ENCODE assay signal across 8 cellular contexts in genomic region chr10:122373713-122374112, GRCh38. TPM values are rescaled to one million over a fixed set of nuclear protein-coding genes. Genes with fewer than 3 reads are reported as not detected.
DNase-seq lines count a peak whose midpoint lies in the region; ATAC-seq and TF ChIP-seq lines count a peak whose summit lies in the region.

No MANE protein-coding gene starts in this region.

- DNase-seq in activated T-cell treated with anti-CD3 and anti-CD28 coated beads, Interleukin-2, amount 50 U/mL, for 72 hours, result no peak
- no peak for DNase-seq in activated T-cell treated with anti-CD3 and anti-CD28 coated beads, Interleukin-2, amount 50 U/mL, for 48 hours
- peak in 4 of 7 donors; percentile 23 to 57 (median 29) for DNase-seq in adrenal gland
- DNase-seq in spleen, result no peak
- no peak for DNase-seq in inferior parietal cortex (ENCODE audit: extremely low spot score)
- DNase-seq in NCI-H2196 (lab: John Stamatoyannopoulos, UW; ENCODE audit: unreplicated experiment), result no peak
- DNase-seq in NOMO-1 treated with dmso at 0.1 percent for 144 hours (lab: John Stamatoyannopoulos, UW; ENCODE audit: unreplicated experiment), result no peak

- TF ChIP-seq CTCF in adrenal gland (IDR thresholded peaks at IDR 0.05) (no peak), spleen (IDR thresholded peaks at IDR 0.05 in 8 of 11, conservative IDR thresholded peaks at IDR 0.05 in 3 of 11) (no peak)

- H3K27me3 ChIP-seq in adrenal gland, result no peaks in the 10 kb centered on the region
- H3K27me3 ChIP-seq in iPS-18a (ENCODE audit: control insufficient read depth, insufficient read depth, low read length), result peaks cover 14% of the 10 kb centered on the region
- H3K27me3 ChIP-seq in spleen (replicated peaks in 1 of 7), result peaks cover 0 to 28% (median 0%) of the 10 kb centered on the region in 7 donors

- H3K9me3 ChIP-seq in adrenal gland (replicated peaks in 1 of 3) (no peaks in the 10 kb centered on the region), iPS-18a (ENCODE audit: control insufficient read depth, low read depth, low read length) (no peaks in the 10 kb centered on the region), spleen (no peaks in the 10 kb centered on the region)

- peaks cover 42% of the 10 kb centered on the region for H3K4me1 Mint-ChIP-seq in activated T-cell treated with anti-CD3 and anti-CD28 coated beads, Interleukin-2, amount 50 U/mL, for 72 hours (ENCODE audit: low read depth)

- 4 to 10% (median 7%) methylated on average over 12 of the region's 12 CpGs for whole genome bisulfite sequencing in adrenal gland, 4 donors
- 9 to 23% (median 17%) methylated on average over 12 of the region's 12 CpGs for WGBS in spleen, 5 donors

- no peak for ATAC-seq in activated T-cell treated with anti-CD3 and anti-CD28 coated beads, Interleukin-2, amount 50 U/mL, for 72 hours (replicated peaks in 1 of 2)

- no peak overlapping the region for H3K9ac ChIP-seq in iPS-18a (ENCODE audit: low read length)

- peak overlapping the region in 1 of 4 donors; percentile 98 for H3K4me3 ChIP-seq in adrenal gland
- H3K4me3 ChIP-seq in iPS-18a (ENCODE audit: low read length), result peak overlapping the region; percentile 61
- H3K4me3 ChIP-seq in spleen, result peak overlapping the region; percentile 14 to 98 (median 82)

- TF ChIP-seq POLR2A in adrenal gland (IDR thresholded peaks at IDR 0.05) (peak in 1 of 2 donors; percentile 2), spleen (IDR thresholded peaks at IDR 0.05) (no peak)

- H3K27ac Mint-ChIP-seq in activated T-cell treated with anti-CD3 and anti-CD28 coated beads, Interleukin-2, amount 50 U/mL, for 72 hours, result peak overlapping the region; percentile 65

- peaks cover 40% of the 10 kb centered on the region for H3K27me3 Mint-ChIP-seq in activated T-cell treated with anti-CD3 and anti-CD28 coated beads, Interleukin-2, amount 50 U/mL, for 72 hours (ENCODE audit: low read depth)

- H3K9me3 Mint-ChIP-seq in activated T-cell treated with anti-CD3 and anti-CD28 coated beads, Interleukin-2, amount 50 U/mL, for 72 hours, result no peaks in the 10 kb centered on the region

- H3K36me3 ChIP-seq in adrenal gland (replicated peaks in 1 of 2) (no peaks in the 10 kb centered on the region), iPS-18a (ENCODE audit: control insufficient read depth, low read depth, low read length) (no peaks in the 10 kb centered on the region), spleen (no peaks in the 10 kb centered on the region)

- peak overlapping the region; percentile 85 to 95 for H3K4me3 Mint-ChIP-seq in activated T-cell treated with anti-CD3 and anti-CD28 coated beads, Interleukin-2, amount 50 U/mL, for 72 hours

- H3K4me1 ChIP-seq in adrenal gland (replicated peaks in 1 of 2) (peaks cover 0 to 24% of the 10 kb centered on the region in 2 donors), iPS-18a (ENCODE audit: control insufficient read depth, low read depth, low read length) (peaks cover 10% of the 10 kb centered on the region), spleen (peaks cover 11 to 40% (median 27%) of the 10 kb centered on the region in 6 donors)

- H3K27ac ChIP-seq in adrenal gland (peak overlapping the region in 4 of 5 donors; percentile 25 to 96 (median 68)), iPS-18a (ENCODE audit: low read length) (no peak overlapping the region), spleen (peak overlapping the region in 6 of 8 donors; percentile 9 to 99 (median 96))

- intact Hi-C loops in adrenal gland (cut with DNase I) (no loop called here), spleen (cut with DNase I; ENCODE audit: low total_unique reads) (no loop called here)

- H3K36me3 Mint-ChIP-seq in activated T-cell treated with anti-CD3 and anti-CD28 coated beads, Interleukin-2, amount 50 U/mL, for 72 hours (ENCODE audit: insufficient read depth in 2 of 2), result peaks cover 0 to 3% of the 10 kb centered on the region in 2 donors

RNA-seq across cellular contexts. Expression of gene PLEKHA1, which starts 0.8 kb away (rescaled TPM):
- 10 to 100 TPM in 1 of 2 donors, 1 to 10 TPM in 1; 8.7 to 14.8 TPM for total RNA-seq in activated T-cell treated with anti-CD3 and anti-CD28 coated beads, Interleukin-2, amount 50 U/mL, for 72 hours
- total RNA-seq in adrenal gland (10 to 100 TPM in 7 of 8 donors, 1 to 10 TPM in 1; 9.3 to 22.3 (median 15.4) TPM), spleen (10 to 100 TPM; 19.3 to 31.1 (median 24.1) TPM)
- polyA plus RNA-seq in adrenal gland (10 to 100 TPM in 2 of 3 donors, 1 to 10 TPM in 1; 8.3 to 12.8 (median 12.0) TPM), spleen (10 to 100 TPM in 1 of 3 donors, 1 to 10 TPM in 2; 7.9 to 10.6 (median 9.3) TPM)

Comparison
In these comparisons a context has a peak if more than half of its experiments do, and no peak if none do; other contexts are left out.
1. DNase-seq: peak in adrenal gland (4 of 7); none in activated T-cell treated with anti-CD3 and anti-CD28 coated beads, Interleukin-2, amount 50 U/mL, for 72 hours (0 of 2), activated T-cell treated with anti-CD3 and anti-CD28 coated beads, Interleukin-2, amount 50 U/mL, for 48 hours (0 of 2), spleen (single experiment), inferior parietal cortex (single experiment), NCI-H2196 (single experiment) and NOMO-1 treated with dmso at 0.1 percent for 144 hours (single experiment).